2 cellular contexts compared by ENCODE assay signal in genomic region chr11:13010737-13011342, GRCh38.
TF ChIP-seq lines count a peak whose summit lies in the region.

No MANE protein-coding gene starts in this region.

TF ChIP-seq in SK-N-SH, 30 proteins besides CTCF, POLR2A, EP300 and RAD21 (continued from another document):
- TF ChIP-seq, protein P1, sequence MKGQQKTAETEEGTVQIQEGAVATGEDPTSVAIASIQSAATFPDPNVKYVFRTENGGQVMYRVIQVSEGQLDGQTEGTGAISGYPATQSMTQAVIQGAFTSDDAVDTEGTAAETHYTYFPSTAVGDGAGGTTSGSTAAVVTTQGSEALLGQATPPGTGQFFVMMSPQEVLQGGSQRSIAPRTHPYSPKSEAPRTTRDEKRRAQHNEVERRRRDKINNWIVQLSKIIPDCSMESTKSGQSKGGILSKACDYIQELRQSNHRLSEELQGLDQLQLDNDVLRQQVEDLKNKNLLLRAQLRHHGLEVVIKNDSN (IDR thresholded peaks at IDR 0.05; ENCODE audit: borderline replicate concordance, low read depth) = no peak
- TF ChIP-seq FOXJ3 (CRISPR knock-in tag; IDR thresholded peaks at IDR 0.05) (no peak), ELF1 (IDR thresholded peaks at IDR 0.05) (no peak), FOXM1 (IDR thresholded peaks at IDR 0.05; ENCODE audit: low read depth) (no peak), GATA2 (CRISPR knock-in tag; IDR thresholded peaks at IDR 0.05) (no peak), FOSL2 (IDR thresholded peaks at IDR 0.05; ENCODE audit: borderline replicate concordance, low read depth) (no peak), NRF1 (IDR thresholded peaks at IDR 0.05; ENCODE audit: low read depth, low read length) (no peak), RFX5 (IDR thresholded peaks at IDR 0.05; ENCODE audit: low read length) (no peak), TCF12 (IDR thresholded peaks at IDR 0.05) (no peak), MAX (IDR thresholded peaks at IDR 0.05; ENCODE audit: low read depth) (no peak)
TF ChIP-seq in SK-N-SH: peak in this region for 0.

TF ChIP-seq in SK-N-SH treated with all-trans-retinoic acid at 6 μM for 48 hours, 23 proteins besides CTCF, POLR2A, EP300 and RAD21 (continued from another document):
- no peak for TF ChIP-seq TSHZ2 (CRISPR knock-in tag; IDR thresholded peaks at IDR 0.05)
- TF ChIP-seq BACH2 (CRISPR knock-in tag; IDR thresholded peaks at IDR 0.05; ENCODE audit: borderline replicate concordance) = no peak
- no peak for TF ChIP-seq RARB (CRISPR knock-in tag; IDR thresholded peaks at IDR 0.05)
- TF ChIP-seq PATZ1 (CRISPR knock-in tag; IDR thresholded peaks at IDR 0.05; ENCODE audit: borderline replicate concordance) = no peak
